ENCODE assay signal across 18 cellular contexts in the genomic region with DNA sequence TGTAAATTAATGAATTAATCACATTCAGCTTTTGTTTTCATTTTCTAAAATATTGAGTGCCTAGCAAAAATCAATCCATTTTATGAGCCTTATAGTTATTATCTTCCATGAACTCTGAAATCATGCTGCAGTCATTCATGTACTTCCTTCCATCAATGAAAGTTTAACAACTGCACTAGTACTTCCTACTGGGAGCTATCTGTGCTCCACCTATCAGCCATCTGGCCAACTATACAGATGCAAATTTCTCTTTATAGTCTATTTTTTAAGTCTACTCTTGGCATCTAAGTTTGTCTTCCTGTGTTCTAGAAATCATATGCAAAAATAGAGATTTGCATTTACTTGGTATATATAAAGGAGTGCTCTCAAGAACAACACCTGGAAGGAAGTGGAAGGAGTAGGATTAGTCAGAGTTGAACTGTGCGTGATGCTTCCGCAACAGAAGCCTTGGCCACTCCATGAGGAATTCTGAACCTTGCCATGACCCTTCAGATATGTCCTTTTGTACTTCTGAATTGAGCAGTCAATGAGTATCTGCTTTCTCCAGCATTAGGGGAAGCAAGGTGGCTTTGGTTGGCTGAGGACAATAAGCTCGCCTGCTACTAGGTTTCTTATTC.
"Had no signal": no experiment of that assay in that cellular context is flagged by ENCODE, and none has a peak within 500 bp of the region (broad histone marks: within the 10 kb centered on the region; RNA-seq: fewer than 3 reads in every experiment).

No MANE protein-coding gene starts in this region.

- H3K4me1 ChIP-seq: left lung, prostate gland, suprapubic skin had no signal

- H3K27ac ChIP-seq: ascending aorta, coronary artery, gastrocnemius medialis, left lung, prostate gland, skin epidermis, suprapubic skin had no signal

- ATAC-seq: esophagus mucosa; gastrocnemius medialis; left lung; naive thymus-derived CD8-positive, alpha-beta T cell; stimulated activated naive CD8-positive, alpha-beta T cell treated with anti-CD3 and anti-CD28 coated beads, Interleukin-15, amount 100 ng/mL, for 72 hours had no signal

- H3K36me3 ChIP-seq: ascending aorta, gastrocnemius medialis, left lung, prostate gland, suprapubic skin had no signal

- H3K27me3 ChIP-seq: ascending aorta, gastrocnemius medialis, left lung, suprapubic skin had no signal

- H3K4me3 ChIP-seq: ascending aorta, coronary artery, gastrocnemius medialis, left lung, prostate gland, skin epidermis, suprapubic skin had no signal

- DNase-seq: activated CD4-positive, alpha-beta T cell treated with anti-CD3 and anti-CD28 coated beads, Interleukin-2, amount 50 U/mL, for 1 hour; activated CD4-positive, CD25-positive, alpha-beta regulatory T cell treated with anti-CD3 and anti-CD28 coated beads, Interleukin-2, amount 50 U/mL, for 72 hours; activated CD8-positive, alpha-beta memory T cell treated with anti-CD3 and anti-CD28 coated beads, Interleukin-2, amount 50 U/mL, for 48 hours; activated gamma-delta T cell; gastrocnemius medialis; left lung; naive thymus-derived CD8-positive, alpha-beta T cell; right cardiac atrium; stimulated activated CD4-positive, alpha-beta T cell treated with anti-CD3 and anti-CD28 coated beads, Interleukin-15, amount 100 ng/mL, for 24 hours; stimulated activated CD4-positive, alpha-beta T cell treated with anti-CD3 and anti-CD28 coated beads, Interleukin-4, amount 100 ng/mL, for 1 hour; stimulated activated naive CD8-positive, alpha-beta T cell treated with anti-CD3 and anti-CD28 coated beads, Interleukin-15, amount 100 ng/mL, for 72 hours; T1000 had no signal

- H3K9me3 ChIP-seq: ascending aorta, gastrocnemius medialis, left lung, prostate gland, suprapubic skin had no signal
